8 cellular contexts compared by ENCODE assay signal in genomic region chr22:26648011-26648497, GRCh38. TPM values are rescaled to one million over a fixed set of nuclear protein-coding genes. Genes with fewer than 3 reads are reported as not detected.
A peak's percentile ranks its signal among the peaks of the same experiment; 100 is the strongest.
DNase-seq lines count a peak whose midpoint lies in the region; TF ChIP-seq lines count a peak whose summit lies in the region.

No MANE protein-coding gene starts in this region.

- H3K36me3 ChIP-seq in iPS-18a (ENCODE audit: control insufficient read depth, low read depth, low read length) (no peaks in the 10 kb centered on the region), prostate gland (no peaks in the 10 kb centered on the region), esophagus squamous epithelium (no peaks in the 10 kb centered on the region)

- no peaks in the 10 kb centered on the region for H3K27me3 ChIP-seq in iPS-18a (ENCODE audit: control insufficient read depth, insufficient read depth, low read length)
- no peaks in the 10 kb centered on the region for H3K27me3 ChIP-seq in prostate gland (replicated peaks; ENCODE audit: insufficient read depth)
- peaks cover 0 to 92% (median 0%) of the 10 kb centered on the region in 4 donors for H3K27me3 ChIP-seq in esophagus squamous epithelium

- no peaks in the 10 kb centered on the region for H3K9me3 ChIP-seq in iPS-18a (ENCODE audit: control insufficient read depth, low read depth, low read length)
- H3K9me3 ChIP-seq in prostate gland, result no peaks in the 10 kb centered on the region
- H3K9me3 ChIP-seq in esophagus squamous epithelium, result no peaks in the 10 kb centered on the region

- TF ChIP-seq POLR2A in prostate gland (IDR thresholded peaks at IDR 0.05), result no peak
- no peak for TF ChIP-seq POLR2A in esophagus squamous epithelium (IDR thresholded peaks at IDR 0.05)

- peak overlapping the region; percentile 29 for H3K27ac ChIP-seq in iPS-18a (ENCODE audit: low read length)
- no peak overlapping the region for H3K27ac ChIP-seq in prostate gland
- no peak overlapping the region for H3K27ac ChIP-seq in esophagus squamous epithelium
- H3K27ac ChIP-seq in caudate nucleus (ENCODE audit: low read depth, low read length), result no peak overlapping the region

- H3K9ac ChIP-seq in iPS-18a (ENCODE audit: low read length), result peak overlapping the region; percentile 63

- 28% methylated on average over 17 of the region's 17 CpGs for WGBS in prostate gland
- WGBS in esophagus squamous epithelium, 2 donors, result 15 to 30% methylated on average over 15 to 17 of the region's 17 CpGs

- DNase-seq in COR-L47 (lab: John Stamatoyannopoulos, UW) (peak; percentile 98), NCI-H1930 (lab: John Stamatoyannopoulos, UW) (peak; percentile 90 to 95), prostate gland (ENCODE audit: low spot score) (no peak), esophagus squamous epithelium (lab: John Stamatoyannopoulos, UW) (no peak), caudate nucleus (lab: John Stamatoyannopoulos, UW) (no peak)
- peak; percentile 36 for DNase-seq in activated CD4-positive, alpha-beta T cell treated with anti-CD3 and anti-CD28 coated beads, Interleukin-2, amount 50 U/mL, for 1 hour
- DNase-seq in effector CD8-positive, alpha-beta T cell (lab: John Stamatoyannopoulos, UW), result no peak

- H3K4me3 ChIP-seq in iPS-18a (ENCODE audit: low read length) (peak overlapping the region; percentile 33), prostate gland (no peak overlapping the region), esophagus squamous epithelium (no peak overlapping the region)

- TF ChIP-seq CTCF in prostate gland (IDR thresholded peaks at IDR 0.05) (no peak), esophagus squamous epithelium (IDR thresholded peaks at IDR 0.05) (no peak)

- intact Hi-C loops in prostate gland (cut with DNase I) (no loop called here), esophagus squamous epithelium (cut with DNase I) (no loop called here)

- peaks cover 60% of the 10 kb centered on the region for H3K4me1 ChIP-seq in iPS-18a (ENCODE audit: control insufficient read depth, low read depth, low read length)
- H3K4me1 ChIP-seq in prostate gland (replicated peaks), result no peaks in the 10 kb centered on the region
- peaks cover 11 to 22% (median 11%) of the 10 kb centered on the region in 3 donors for H3K4me1 ChIP-seq in esophagus squamous epithelium

RNA-seq across cellular contexts. Expression of gene MIAT, which starts 9.3 kb away (rescaled TPM):
- under 1 TPM; 0.50 to 0.80 TPM for total RNA-seq in prostate gland
- 1 to 10 TPM in 2 of 4 donors, under 1 TPM in 2; 0.50 to 2.4 (median 1.4) TPM for total RNA-seq in esophagus squamous epithelium

RNA-seq across cellular contexts. Expression of gene CRYBA4, which starts 26.3 kb away (rescaled TPM):
- total RNA-seq in prostate gland (1 to 10 TPM in 1 of 2 donors, not detected in 1; 3.3 TPM), esophagus squamous epithelium (not detected)

RNA-seq across cellular contexts. Expression of gene CRYBB1, which starts 30.2 kb away (rescaled TPM):
- total RNA-seq in prostate gland (under 1 TPM in 1 of 2 donors, not detected in 1; 0.36 TPM), esophagus squamous epithelium (under 1 TPM in 1 of 4 donors, not detected in 3; 0.95 TPM)

RNA-seq across cellular contexts. Expression of gene TPST2, which starts 58.1 kb away (rescaled TPM):
- total RNA-seq in prostate gland (100 to 1,000 TPM in 1 of 2 donors, 10 to 100 TPM in 1; 49.4 to 200 TPM), esophagus squamous epithelium (10 to 100 TPM; 27.2 to 40.6 (median 32.5) TPM)

Comparison
In these comparisons a context has a peak if more than half of its experiments do, and no peak if none do; other contexts are left out.
1. DNase-seq: peak in COR-L47 (single experiment), NCI-H1930 (2 of 2) and activated CD4-positive, alpha-beta T cell treated with anti-CD3 and anti-CD28 coated beads, Interleukin-2, amount 50 U/mL, for 1 hour (single experiment); none in prostate gland (single experiment), esophagus squamous epithelium (single experiment), caudate nucleus (0 of 61) and effector CD8-positive, alpha-beta T cell (single experiment).